Comparison of ENCODE assay signal across 1 cellular context in the genomic region with DNA sequence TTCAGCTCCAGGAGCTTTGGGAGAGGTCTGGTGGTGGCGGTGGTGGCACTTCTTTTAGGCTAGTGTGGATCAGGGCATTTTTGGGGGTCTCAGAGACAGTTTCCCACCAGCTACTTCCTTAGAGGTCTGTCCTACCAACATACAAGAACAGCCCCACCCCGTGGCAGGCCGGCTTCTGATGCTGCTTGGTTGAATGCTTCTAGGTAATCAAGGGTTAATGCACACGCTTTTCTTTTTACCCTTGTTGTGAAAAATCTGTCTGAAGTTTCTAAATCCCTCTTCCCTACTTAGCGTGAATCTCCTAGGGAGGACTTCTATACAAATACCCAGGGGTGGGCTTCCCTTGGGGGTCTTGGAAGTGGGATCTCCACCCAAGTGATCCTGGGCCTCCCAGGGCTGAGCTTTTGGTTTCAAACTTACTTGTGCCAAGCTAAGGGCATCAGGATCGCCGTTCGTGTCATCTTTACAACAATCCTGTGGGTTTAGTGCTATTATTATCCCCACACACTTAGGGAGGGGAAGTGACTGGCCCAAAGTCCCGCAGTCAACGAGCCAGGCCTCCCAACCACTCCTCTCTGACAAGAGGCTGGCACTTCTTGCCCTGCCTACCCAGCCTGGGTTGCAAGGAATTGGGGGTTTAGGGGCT.
TF ChIP-seq lines count a peak whose summit lies in the region.

No MANE protein-coding gene starts in this region.

TF ChIP-seq in GM23338, 12 proteins besides CTCF, POLR2A, EP300 and RAD21 (continued from another document):
- TF ChIP-seq ZNF114 (CRISPR knock-in tag; IDR thresholded peaks at IDR 0.05) (no peak), POLR2AphosphoS5 (IDR thresholded peaks at IDR 0.05; ENCODE audit: low read depth) (no peak), ZNF331 (CRISPR knock-in tag; IDR thresholded peaks at IDR 0.05; ENCODE audit: low read depth) (no peak)
